ENCODE assay signal across 8 cellular contexts in the genomic region with DNA sequence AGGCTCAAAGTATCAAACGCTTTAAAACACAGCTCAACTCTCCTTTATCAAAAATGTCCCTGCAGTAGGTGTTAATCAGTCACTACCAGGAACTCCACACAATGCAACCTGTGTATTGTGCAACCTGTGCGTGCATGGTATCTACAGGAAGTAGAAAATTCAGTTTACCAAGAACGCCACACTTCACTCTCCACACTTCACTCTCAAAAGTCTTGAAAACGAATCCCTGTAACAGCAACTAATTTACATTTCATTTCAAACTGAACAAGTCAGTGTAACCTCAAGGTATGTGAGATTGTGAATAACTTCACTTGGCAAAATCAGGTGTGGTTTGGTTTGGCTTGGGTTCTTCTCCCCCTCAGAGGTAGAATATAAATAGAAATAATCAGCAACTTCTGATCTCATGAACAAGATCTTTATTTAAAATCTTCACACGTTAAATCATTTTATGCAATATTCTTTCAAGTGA. TPM values are rescaled to one million over a fixed set of nuclear protein-coding genes. Genes with fewer than 3 reads are reported as not detected.
DNase-seq lines count a peak whose midpoint lies in the region; ATAC-seq and TF ChIP-seq lines count a peak whose summit lies in the region.

No MANE protein-coding gene starts in this region.

- peak; percentile 20 for DNase-seq in activated gamma-delta T cell treated with Interleukin-2 at 50 U/mL for 16 hours
- DNase-seq in activated gamma-delta T cell (lab: John Stamatoyannopoulos, UW) = no peak
- no peak for DNase-seq in LNCaP clone FGC (ENCODE audit: low read depth)
- DNase-seq in adipocyte (ENCODE audit: low read depth) = no peak
- peak in 1 of 3 donors; percentile 72 for DNase-seq in mucosa of descending colon

- intact Hi-C loops in mucosa of descending colon (cut with DNase I, micrococcal nuclease) = no loop called here

- peak overlapping the region; percentile 71 for H3K4me3 ChIP-seq in LNCaP clone FGC (ENCODE audit: low read depth, low read length)
- peak overlapping the region; percentile 90 for H3K4me3 ChIP-seq in adipocyte (ENCODE audit: low read length)
- H3K4me3 ChIP-seq in mucosa of descending colon = no peak overlapping the region

- TF ChIP-seq CTCF in LNCaP clone FGC (IDR thresholded peaks at IDR 0.05; ENCODE audit: control insufficient read depth, extremely low read depth, insufficient read depth) (no peak), mucosa of descending colon (IDR thresholded peaks at IDR 0.05) (no peak)

- ATAC-seq in mucosa of descending colon (peak; percentile 69), HG03196 (IDR thresholded peaks at IDR 0.05; ENCODE audit: unreplicated experiment) (no peak), GM18505 (IDR thresholded peaks at IDR 0.05; ENCODE audit: unreplicated experiment) (no peak), HG03521 (IDR thresholded peaks at IDR 0.05; ENCODE audit: unreplicated experiment) (no peak)

- H3K9ac ChIP-seq in adipocyte (ENCODE audit: low read length) = no peak overlapping the region

- TF ChIP-seq POLR2A in GM18505 (IDR thresholded peaks at IDR 0.05; ENCODE audit: borderline replicate concordance, extremely low read depth, insufficient read depth, insufficient read length) = no peak

- H3K9me3 ChIP-seq in adipocyte (ENCODE audit: control insufficient read depth, low read length) = no peaks in the 10 kb centered on the region
- H3K9me3 ChIP-seq in mucosa of descending colon = no peaks in the 10 kb centered on the region

- H3K4me1 ChIP-seq in adipocyte (ENCODE audit: control insufficient read depth, insufficient read depth, low read length) (peaks cover 20% of the 10 kb centered on the region), mucosa of descending colon (ENCODE audit: low read depth) (peaks cover 19% of the 10 kb centered on the region)

- H3K36me3 ChIP-seq in adipocyte (ENCODE audit: control insufficient read depth, insufficient read depth, low read length, severe bottlenecking) = no peaks in the 10 kb centered on the region
- no peaks in the 10 kb centered on the region for H3K36me3 ChIP-seq in mucosa of descending colon (ENCODE audit: low read depth)

- H3K27me3 ChIP-seq in adipocyte (replicated peaks; ENCODE audit: control insufficient read depth, insufficient read depth, low read length) = no peaks in the 10 kb centered on the region

RNA-seq across cellular contexts. Expression of gene RALGAPA2, which starts 1.6 kb away (rescaled TPM):
- 10 to 100 TPM; 46.3 to 85.9 (median 66.9) TPM for total RNA-seq in mucosa of descending colon
